In genomic region chr3:40464339-40465110, GRCh38 we compare ENCODE assay signal across 11 cellular contexts. TPM values are rescaled to one million over a fixed set of nuclear protein-coding genes. Genes with fewer than 3 reads are reported as not detected.
DNase-seq lines count a peak whose midpoint lies in the region; ATAC-seq and TF ChIP-seq lines count a peak whose summit lies in the region.
"Had no signal": no experiment of that assay in that cellular context is flagged by ENCODE, and none has a peak within 500 bp of the region (broad histone marks: within the 10 kb centered on the region; RNA-seq: fewer than 3 reads in every experiment).

No MANE protein-coding gene starts in this region.

- peak overlapping the region; percentile 0 for H3K27ac Mint-ChIP-seq in Caco-2 (ENCODE audit: unreplicated experiment)
- peak overlapping the region in 2 of 3 donors; percentile 1 to 63 for H3K27ac Mint-ChIP-seq in IgD-negative memory B cell
- H3K27ac Mint-ChIP-seq in activated CD4-positive, alpha-beta memory T cell treated with anti-CD3 and anti-CD28 coated beads for 36 hours = peak overlapping the region; percentile 73
- peak overlapping the region; percentile 10 for H3K27ac Mint-ChIP-seq in mesothelial cell of epicardium
- H3K27ac Mint-ChIP-seq in glutamatergic neuron (ENCODE audit: unreplicated experiment) = no peak overlapping the region

- no peaks in the 10 kb centered on the region for H3K4me1 Mint-ChIP-seq in Caco-2 (ENCODE audit: low read depth, unreplicated experiment)
- peaks cover 3 to 6% (median 5%) of the 10 kb centered on the region in 3 donors for H3K4me1 Mint-ChIP-seq in IgD-negative memory B cell
- peaks cover 28% of the 10 kb centered on the region for H3K4me1 Mint-ChIP-seq in activated CD4-positive, alpha-beta memory T cell treated with anti-CD3 and anti-CD28 coated beads for 36 hours (ENCODE audit: low read depth)
- H3K4me1 Mint-ChIP-seq in mesothelial cell of epicardium = no peaks in the 10 kb centered on the region
- peaks cover 4% of the 10 kb centered on the region for H3K4me1 Mint-ChIP-seq in glutamatergic neuron (ENCODE audit: low read depth, unreplicated experiment)

- DNase-seq in Caco-2 = no peak
- no peak for DNase-seq in activated CD4-positive, alpha-beta memory T cell treated with anti-CD3 and anti-CD28 coated beads for 36 hours
- no peak for DNase-seq in mesothelial cell of epicardium (ENCODE audit: low spot score in 2 of 2, unreplicated experiment in 2 of 2)
- no peak for DNase-seq in foreskin keratinocyte
- DNase-seq in glutamatergic neuron = no peak
- DNase-seq: activated effector memory CD4-positive, alpha-beta T cell treated with Interleukin-2 at 50 U/mL for 16 hours; COR-L47; IMR-90; NCI-H2081 treated with DMSO at 0.1 percent for 48 hours had no signal

- H3K27ac ChIP-seq in foreskin keratinocyte = no peak overlapping the region

- POLR2A ChIA-PET in Caco-2 (lab: Charles Lee) = no interaction called here
- POLR2A ChIA-PET in activated CD4-positive, alpha-beta memory T cell treated with anti-CD3 and anti-CD28 coated beads for 36 hours (lab: Charles Lee) = interaction anchor here (0.6 to 1.3 kb wide), 3 partner anchors 8 to 484 kb away, joined by 4 to 5 read pairs (median 4); no protein-coding TSS in a partner anchor

- BruUV-seq in Caco-2 (replicated peaks; lab: Mats Ljungman, UMichigan) = no TSS peak

- no peak overlapping the region for H3K4me3 Mint-ChIP-seq in Caco-2 (ENCODE audit: unreplicated experiment)
- H3K4me3 Mint-ChIP-seq in IgD-negative memory B cell = peak overlapping the region in 3 of 4 donors; percentile 6 to 22 (median 10)
- H3K4me3 Mint-ChIP-seq in activated CD4-positive, alpha-beta memory T cell treated with anti-CD3 and anti-CD28 coated beads for 36 hours = no peak overlapping the region
- H3K4me3 Mint-ChIP-seq in mesothelial cell of epicardium = no peak overlapping the region
- H3K4me3 Mint-ChIP-seq in glutamatergic neuron (ENCODE audit: unreplicated experiment) = no peak overlapping the region

- no peaks in the 10 kb centered on the region for H3K36me3 ChIP-seq in Caco-2 (ENCODE audit: control insufficient read depth, insufficient read depth, low read length)

- no peaks in the 10 kb centered on the region for H3K9me3 ChIP-seq in Caco-2

- CTCF ChIA-PET in Caco-2 (lab: Charles Lee) = no interaction called here
- CTCF ChIA-PET in activated CD4-positive, alpha-beta memory T cell treated with anti-CD3 and anti-CD28 coated beads for 36 hours (lab: Charles Lee) = no interaction called here

- H3K9me3 Mint-ChIP-seq in Caco-2 (ENCODE audit: unreplicated experiment) (no peaks in the 10 kb centered on the region), IgD-negative memory B cell (no peaks in the 10 kb centered on the region), mesothelial cell of epicardium (no peaks in the 10 kb centered on the region), glutamatergic neuron (ENCODE audit: unreplicated experiment) (no peaks in the 10 kb centered on the region)
- no peaks in the 10 kb centered on the region for H3K9me3 Mint-ChIP-seq in activated CD4-positive, alpha-beta memory T cell treated with anti-CD3 and anti-CD28 coated beads for 36 hours

- H3K27me3 Mint-ChIP-seq in Caco-2 (ENCODE audit: insufficient read depth, unreplicated experiment) (no peaks in the 10 kb centered on the region), IgD-negative memory B cell (no peaks in the 10 kb centered on the region), mesothelial cell of epicardium (ENCODE audit: low read depth) (no peaks in the 10 kb centered on the region), glutamatergic neuron (ENCODE audit: unreplicated experiment) (no peaks in the 10 kb centered on the region)
- H3K27me3 Mint-ChIP-seq in activated CD4-positive, alpha-beta memory T cell treated with anti-CD3 and anti-CD28 coated beads for 36 hours = no peaks in the 10 kb centered on the region

- H3K27me3 ChIP-seq in Caco-2 (replicated peaks; ENCODE audit: control insufficient read depth, insufficient read depth, low read length) = no peaks in the 10 kb centered on the region
- no peaks in the 10 kb centered on the region for H3K27me3 ChIP-seq in foreskin keratinocyte

- no peaks in the 10 kb centered on the region for H3K4me1 ChIP-seq in Caco-2
- H3K4me1 ChIP-seq in foreskin keratinocyte = no peaks in the 10 kb centered on the region

- intact Hi-C loops in Caco-2 (cut with micrococcal nuclease; ENCODE audit: unreplicated experiment) = no loop called here
- intact Hi-C loops in activated CD4-positive, alpha-beta memory T cell treated with anti-CD3 and anti-CD28 coated beads for 36 hours (cut with micrococcal nuclease) = no loop called here

- ATAC-seq in foreskin keratinocyte = no peak
- no peak for ATAC-seq in GM21515 (IDR thresholded peaks at IDR 0.05; ENCODE audit: unreplicated experiment)

- TF ChIP-seq CTCF in Caco-2 (IDR thresholded peaks at IDR 0.05; ENCODE audit: insufficient read depth in 1 of 2, low read depth in 1 of 2, low read length in 1 of 2, severe bottlenecking in 1 of 2, unreplicated experiment in 1 of 2) (no peak), mesothelial cell of epicardium (IDR thresholded peaks at IDR 0.05; ENCODE audit: unreplicated experiment) (no peak), foreskin keratinocyte (conservative IDR thresholded peaks at IDR 0.05) (no peak), glutamatergic neuron (IDR thresholded peaks at IDR 0.05; ENCODE audit: partially characterized antibody, unreplicated experiment) (no peak)

- H3K4me3 ChIP-seq in Caco-2 (ENCODE audit: low read depth, low read length) = no peak overlapping the region

- H3K36me3 Mint-ChIP-seq in Caco-2 (ENCODE audit: insufficient read depth, unreplicated experiment) (peaks cover 71% of the 10 kb centered on the region), IgD-negative memory B cell (peaks cover 3% of the 10 kb centered on the region), mesothelial cell of epicardium (peaks cover 36% of the 10 kb centered on the region), glutamatergic neuron (ENCODE audit: unreplicated experiment) (no peaks in the 10 kb centered on the region)
- H3K36me3 Mint-ChIP-seq in activated CD4-positive, alpha-beta memory T cell treated with anti-CD3 and anti-CD28 coated beads for 36 hours = peaks cover 50% of the 10 kb centered on the region

RNA-seq across cellular contexts. Expression of gene RPL14, which starts 7.4 kb away (rescaled TPM):
- total RNA-seq in Caco-2 (2022) (1,589 and 1,699 TPM in 2 replicates), mesothelial cell of epicardium (1,756 to 1,956 TPM (median 1,904 TPM) in 3 replicates), foreskin keratinocyte (926 and 984 TPM in 2 replicates), glutamatergic neuron (ENCODE audit: unreplicated experiment) (1,217 TPM)
- polyA plus RNA-seq in IgD-negative memory B cell (1,483 TPM), foreskin keratinocyte (1,179 and 1,288 TPM in 2 replicates)
- 1,000 to 10,000 TPM; 2,924 to 2,949 TPM for total RNA-seq in activated CD4-positive, alpha-beta memory T cell treated with anti-CD3 and anti-CD28 coated beads for 36 hours

RNA-seq across cellular contexts. Expression of gene ZNF619, which starts 12.4 kb away (rescaled TPM):
- total RNA-seq in Caco-2 (2022) = 4.9 and 6.8 TPM in 2 replicates
- 3.7 TPM for polyA plus RNA-seq in IgD-negative memory B cell
- total RNA-seq in activated CD4-positive, alpha-beta memory T cell treated with anti-CD3 and anti-CD28 coated beads for 36 hours = 1 to 10 TPM; 7.4 to 8.3 TPM
- 7.3 to 9.7 TPM (median 7.4 TPM) in 3 replicates for total RNA-seq in mesothelial cell of epicardium
- 5.2 and 6.2 TPM in 2 replicates for total RNA-seq in foreskin keratinocyte
- polyA plus RNA-seq in foreskin keratinocyte = 1.1 and 1.3 TPM in 2 replicates
- total RNA-seq in glutamatergic neuron (ENCODE audit: unreplicated experiment) = 7.2 TPM

RNA-seq across cellular contexts. Expression of gene ZNF620, which starts 41.3 kb away (rescaled TPM):
- total RNA-seq in Caco-2 (2022) (11.9 and 12.1 TPM in 2 replicates), mesothelial cell of epicardium (15.1 to 16.7 TPM (median 15.8 TPM) in 3 replicates), foreskin keratinocyte (1.1 and 1.3 TPM in 2 replicates), glutamatergic neuron (ENCODE audit: unreplicated experiment) (18.6 TPM)
- polyA plus RNA-seq in IgD-negative memory B cell (3.1 TPM), foreskin keratinocyte (0.34 and 0.40 TPM in 2 replicates)
- total RNA-seq in activated CD4-positive, alpha-beta memory T cell treated with anti-CD3 and anti-CD28 coated beads for 36 hours = 1 to 10 TPM; 2.9 to 3.7 TPM

Comparison
In these comparisons a context has a peak if more than half of its experiments do, and no peak if none do; other contexts are left out.
1. H3K4me3 Mint-ChIP-seq: peak in IgD-negative memory B cell (3 of 4); none in Caco-2 (single experiment), activated CD4-positive, alpha-beta memory T cell treated with anti-CD3 and anti-CD28 coated beads for 36 hours (single experiment), mesothelial cell of epicardium (single experiment) and glutamatergic neuron (single experiment).